8 cellular contexts compared by ENCODE assay signal in the genomic region with DNA sequence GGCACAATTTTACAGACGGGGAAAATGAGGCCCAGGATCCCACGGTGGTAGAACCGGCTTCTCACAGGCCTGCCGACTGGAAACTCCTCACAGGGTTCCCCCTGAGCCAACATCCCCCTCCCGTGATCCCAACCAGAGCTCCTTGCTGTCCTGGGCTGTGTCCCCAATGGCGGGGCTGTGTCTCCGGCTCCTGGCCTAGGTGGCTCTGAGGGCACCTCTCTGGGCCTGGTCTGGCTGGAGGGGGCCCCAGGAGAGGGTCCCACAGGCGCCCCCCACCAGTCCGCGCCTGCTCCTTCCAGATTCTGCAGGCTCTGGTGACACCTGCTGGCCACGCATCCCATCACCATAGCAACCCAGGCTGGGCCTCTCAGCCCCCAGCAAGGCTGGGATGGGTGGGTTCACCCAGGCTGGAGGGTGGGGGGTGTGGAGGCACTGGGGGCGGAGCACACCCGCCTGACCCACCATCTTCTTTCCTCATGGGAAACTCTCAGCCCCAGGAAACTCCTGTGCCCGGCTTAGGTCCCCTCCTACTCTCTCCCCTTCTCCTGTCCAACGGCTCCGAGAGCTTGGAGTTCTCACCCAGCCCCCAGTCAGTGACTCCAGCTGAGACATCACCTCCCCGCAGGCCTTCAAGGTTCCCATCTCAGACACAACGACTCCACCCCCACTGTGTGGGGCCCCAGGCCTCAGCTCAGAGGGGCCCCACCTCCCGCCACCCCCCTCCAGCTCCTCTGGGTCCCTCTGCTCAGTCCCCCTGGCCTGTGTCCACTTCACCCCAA. TPM values are rescaled to one million over a fixed set of nuclear protein-coding genes. Genes with fewer than 3 reads are reported as not detected.
DNase-seq lines count a peak whose midpoint lies in the region; ATAC-seq, FAIRE-seq and TF ChIP-seq lines count a peak whose summit lies in the region.

No MANE protein-coding gene starts in this region.

- no peak overlapping the region for H3K18ac ChIP-seq in mesenchymal stem cell (ENCODE audit: low read depth in 1 of 2, low read length in 2 of 2)

- H4K8ac ChIP-seq in mesenchymal stem cell (ENCODE audit: low read length): no peak overlapping the region

- peak in 3 of 5 donors; percentile 27 to 65 (median 47) for DNase-seq in CD8-positive, alpha-beta memory T cell
- DNase-seq in HTR-8/SVneo (ENCODE audit: insufficient read length, low spot score) (peak; percentile 68), ecto neural progenitor cell (ENCODE audit: low spot score) (peak; percentile 87), mesenchymal stem cell (peak; percentile 56), upper lobe of left lung (peak; percentile 61 to 80)
- DNase-seq in activated CD4-positive, alpha-beta T cell treated with anti-CD3 and anti-CD28 coated beads for 48 hours: peak; percentile 40

- H3K9me3 ChIP-seq in CD8-positive, alpha-beta memory T cell (ENCODE audit: low read length): no peaks in the 10 kb centered on the region
- H3K9me3 ChIP-seq in mesenchymal stem cell (ENCODE audit: control insufficient read depth, low read length) (no peaks in the 10 kb centered on the region), upper lobe of left lung (no peaks in the 10 kb centered on the region)

- H3K9me3 Mint-ChIP-seq in CD8-positive, alpha-beta memory T cell: peaks cover 0 to 2% (median 0%) of the 10 kb centered on the region in 5 donors

- peak overlapping the region; percentile 21 for H3K4me2 ChIP-seq in mesenchymal stem cell (ENCODE audit: low read length, poor library complexity, severe bottlenecking)

- TF ChIP-seq CTCF in upper lobe of left lung (IDR thresholded peaks at IDR 0.05): peak; percentile 48 to 79 (median 68)

- H3K27me3 ChIP-seq in CD8-positive, alpha-beta memory T cell (ENCODE audit: insufficient read depth, low read length, poor library complexity, severe bottlenecking): no peaks in the 10 kb centered on the region
- H3K27me3 ChIP-seq in mesenchymal stem cell (ENCODE audit: control insufficient read depth in 1 of 2, insufficient read depth in 1 of 2, low read length in 2 of 2) (peaks cover 0 to 6% of the 10 kb centered on the region in 2 experiments), upper lobe of left lung (no peaks in the 10 kb centered on the region)

- no peaks in the 10 kb centered on the region for H3K36me3 Mint-ChIP-seq in CD8-positive, alpha-beta memory T cell

- POLR2A ChIA-PET in CD8-positive, alpha-beta memory T cell (lab: Charles Lee): no interaction called here

- FAIRE-seq in HTR-8/SVneo (lab: Jason Lieb, UNC): no peak

- H3K23ac ChIP-seq in mesenchymal stem cell (ENCODE audit: low read length in 2 of 2): no peak overlapping the region

- H3K4me3 Mint-ChIP-seq in CD8-positive, alpha-beta memory T cell: no peak overlapping the region

- H3K27ac ChIP-seq in CD8-positive, alpha-beta memory T cell (ENCODE audit: low read depth, low read length): no peak overlapping the region
- H3K27ac ChIP-seq in mesenchymal stem cell (ENCODE audit: low read length, poor library complexity, severe bottlenecking): no peak overlapping the region
- H3K27ac ChIP-seq in upper lobe of left lung: no peak overlapping the region

- TF ChIP-seq POLR2A in upper lobe of left lung (IDR thresholded peaks at IDR 0.05): no peak

- H3K4me1 ChIP-seq in CD8-positive, alpha-beta memory T cell (ENCODE audit: insufficient read depth, low read length): no peaks in the 10 kb centered on the region
- H3K4me1 ChIP-seq in mesenchymal stem cell (ENCODE audit: control insufficient read depth, insufficient read depth, low read depth, low read length) (peaks cover 15% of the 10 kb centered on the region), upper lobe of left lung (peaks cover 0 to 14% (median 3%) of the 10 kb centered on the region in 4 donors)

- no peak overlapping the region for H4K91ac ChIP-seq in mesenchymal stem cell (ENCODE audit: low read length)

- H3K9ac ChIP-seq in mesenchymal stem cell (ENCODE audit: low read length): no peak overlapping the region

- H3K14ac ChIP-seq in mesenchymal stem cell (ENCODE audit: low read length in 2 of 2): peak overlapping the region in 1 of 2 experiments; percentile 23

- H3K36me3 ChIP-seq in CD8-positive, alpha-beta memory T cell (ENCODE audit: insufficient read depth, low read length): no peaks in the 10 kb centered on the region
- H3K36me3 ChIP-seq in mesenchymal stem cell (ENCODE audit: control insufficient read depth in 1 of 2, insufficient read depth in 2 of 2, low read depth in 1 of 2, low read length in 2 of 2) (peaks cover 0 to 3% of the 10 kb centered on the region in 2 experiments), upper lobe of left lung (no peaks in the 10 kb centered on the region)

- H3K4ac ChIP-seq in mesenchymal stem cell (ENCODE audit: low read depth in 1 of 2, low read length in 2 of 2): no peak overlapping the region

- no peaks in the 10 kb centered on the region for H3K79me1 ChIP-seq in mesenchymal stem cell (replicated peaks; ENCODE audit: low read length, poor library complexity, severe bottlenecking)

- no peak overlapping the region for H2AK5ac ChIP-seq in mesenchymal stem cell (ENCODE audit: low read length, severe bottlenecking)

- no peak overlapping the region for H2BK15ac ChIP-seq in mesenchymal stem cell (ENCODE audit: low read depth, poor library complexity, severe bottlenecking)

- ATAC-seq in upper lobe of left lung (ENCODE audit: low FRiP score in 2 of 2): peak; percentile 8 to 81
- ATAC-seq in GM21390 (IDR thresholded peaks at IDR 0.05; ENCODE audit: unreplicated experiment): no peak
- ATAC-seq in HG03442 (IDR thresholded peaks at IDR 0.05; ENCODE audit: unreplicated experiment): no peak

- H3K4me1 Mint-ChIP-seq in CD8-positive, alpha-beta memory T cell: no peaks in the 10 kb centered on the region

- peak overlapping the region in 1 of 8 donors; percentile 88 for H3K27ac Mint-ChIP-seq in CD8-positive, alpha-beta memory T cell

- no peak overlapping the region for H3K4me3 ChIP-seq in CD8-positive, alpha-beta memory T cell (ENCODE audit: low read length)
- H3K4me3 ChIP-seq in mesenchymal stem cell (ENCODE audit: insufficient read depth in 1 of 2, low read depth in 1 of 2, low read length in 2 of 2) (no peak overlapping the region), upper lobe of left lung (no peak overlapping the region)

- peak overlapping the region in 1 of 2 experiments; percentile 15 for H2BK12ac ChIP-seq in mesenchymal stem cell (ENCODE audit: low read length in 2 of 2)

- H2BK5ac ChIP-seq in mesenchymal stem cell (ENCODE audit: low read depth, low read length, poor library complexity, severe bottlenecking): no peak overlapping the region

- 35% methylated on average over 15 of the region's 19 CpGs for WGBS in mesenchymal stem cell
- 25 to 28% methylated on average over 17 of the region's 19 CpGs for WGBS in upper lobe of left lung, 2 donors

- H3K27me3 Mint-ChIP-seq in CD8-positive, alpha-beta memory T cell: peaks cover 0 to 2% of the 10 kb centered on the region in 2 donors

- CTCF ChIA-PET in CD8-positive, alpha-beta memory T cell (lab: Charles Lee): interaction anchor here (0.7 to 3.5 kb wide), 7 partner anchors 9 to 617 kb away, joined by 3 to 26 read pairs (median 4); no protein-coding TSS in a partner anchor

- no peak overlapping the region for H2BK120ac ChIP-seq in mesenchymal stem cell (ENCODE audit: low read depth, low read length)

- TF ChIP-seq EP300 in upper lobe of left lung (IDR thresholded peaks at IDR 0.05): no peak

- no peak overlapping the region for H2AFZ ChIP-seq in mesenchymal stem cell (ENCODE audit: low read depth, low read length)

RNA-seq across cellular contexts. Expression of gene TNRC18, which starts 27.1 kb away (rescaled TPM):
- total RNA-seq in CD8-positive, alpha-beta memory T cell: 10 to 100 TPM; 44.7 to 47.4 TPM
- 2.1 TPM for polyA plus RNA-seq in CD8-positive, alpha-beta memory T cell
- 45.5 TPM for polyA plus RNA-seq in mesenchymal stem cell (2013, experiment 1 of 2)
- 39.8 TPM for polyA plus RNA-seq in mesenchymal stem cell (2013, experiment 2 of 2)
- total RNA-seq in upper lobe of left lung: 100 to 1,000 TPM; 101 to 617 (median 128) TPM

Comparison
In these comparisons a context has a peak if more than half of its experiments do, and no peak if none do; other contexts are left out.
1. ATAC-seq: peak in upper lobe of left lung (2 of 2); none in GM21390 (single experiment) and HG03442 (single experiment).
2. Peak in every context shown above with its lines, with median percentiles within 50 percentile points of each other: DNase-seq.